ENCODE assay signal across 8 cellular contexts in the genomic region with DNA sequence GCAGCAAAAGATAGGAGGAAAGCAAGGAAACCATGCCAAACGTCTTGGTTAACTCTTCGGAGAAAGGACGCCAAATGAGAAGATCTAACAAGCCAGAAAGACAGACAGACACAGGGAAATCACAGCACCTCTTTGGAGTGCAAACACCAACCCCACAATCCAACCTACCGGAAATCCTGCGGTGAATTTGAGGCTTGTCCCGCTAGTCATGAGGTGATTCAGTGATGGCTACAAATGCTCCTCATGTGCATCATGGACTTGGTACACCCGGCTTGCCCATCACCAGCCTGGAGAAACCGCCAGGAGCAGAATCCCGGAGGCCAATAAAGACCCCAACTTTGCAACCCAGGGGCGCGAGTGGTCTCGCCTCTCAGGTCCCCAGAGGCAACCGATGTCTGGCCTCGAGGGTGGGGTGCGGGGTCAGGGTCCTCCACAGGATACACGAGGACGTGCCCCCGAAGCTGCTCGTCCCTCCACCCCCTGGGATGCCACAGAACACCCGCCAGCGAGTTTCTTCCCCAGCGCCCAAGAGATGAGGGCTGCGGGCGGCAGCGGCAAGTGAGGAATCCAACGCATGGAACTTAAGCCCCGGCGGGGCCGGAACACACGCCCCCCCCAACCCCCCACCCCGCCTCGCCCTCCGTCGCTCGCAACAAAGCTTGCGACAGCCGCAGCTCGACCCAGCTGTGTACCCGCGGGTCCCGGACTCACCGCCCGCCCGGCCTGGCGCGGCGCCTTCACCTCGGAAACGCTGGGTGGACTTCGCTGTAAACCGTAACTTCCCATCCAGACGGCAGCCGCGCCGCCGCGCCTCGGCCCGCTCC. TPM values are rescaled to one million over a fixed set of nuclear protein-coding genes. Genes with fewer than 3 reads are reported as not detected.
DNase-seq lines count a peak whose midpoint lies in the region; ATAC-seq, FAIRE-seq and TF ChIP-seq lines count a peak whose summit lies in the region.
"Not testable (repeated sequence)": the region's sequence is repeated elsewhere in the genome, so short reads cannot be mapped to it uniquely, and the experiment has no call there.

No MANE protein-coding gene starts in this region.

- H3K4me1 ChIP-seq in ascending aorta; thymus (ENCODE audit: control insufficient read depth, insufficient read depth, low read length): not testable (repeated sequence)

- DNase-seq in GM04503 (ENCODE audit: low read depth) (peak; percentile 9), H7 (peak; percentile 19), HTR-8/SVneo (ENCODE audit: insufficient read length, low spot score) (peak; percentile 4), T-helper 22 cell (ENCODE audit: low read depth) (peak; percentile 23)
- DNase-seq in ascending aorta (ENCODE audit: low spot score in 2 of 2); left cardiac atrium; omental fat pad (ENCODE audit: low spot score): not testable (repeated sequence)

- ATAC-seq in left cardiac atrium (peak; percentile 91 to 93), omental fat pad (ENCODE audit: low FRiP score) (peak; percentile 80)

- peaks cover 34% of the 10 kb centered on the region for H3K27me3 ChIP-seq in H7 (ENCODE audit: control insufficient read depth, insufficient read depth, low read length)
- not testable (repeated sequence) for H3K27me3 ChIP-seq in ascending aorta; thymus (ENCODE audit: control insufficient read depth, insufficient read depth)

- H3K9me3 ChIP-seq in ascending aorta; thymus (ENCODE audit: control insufficient read depth): not testable (repeated sequence)

- under 1% methylated on average over 41 of the region's 59 CpGs for WGBS in thymus

- not testable (repeated sequence) for TF ChIP-seq CTCF in ascending aorta (IDR thresholded peaks at IDR 0.05); omental fat pad (IDR thresholded peaks at IDR 0.05)

- H3K27ac ChIP-seq in ascending aorta, result peak overlapping the region in 1 of 2 donors; percentile 50
- H3K27ac ChIP-seq in thymus (ENCODE audit: low read depth), result not testable (repeated sequence)

- not testable (repeated sequence) for FAIRE-seq in HTR-8/SVneo (lab: Jason Lieb, UNC)

- H3K36me3 ChIP-seq in H7 (replicated peaks; ENCODE audit: control insufficient read depth, insufficient read depth, low read length); ascending aorta; thymus (ENCODE audit: control insufficient read depth, insufficient read depth): not testable (repeated sequence)

- H3K4me3 ChIP-seq in H7 (ENCODE audit: insufficient read depth, low read depth, low read length) (peak overlapping the region; percentile 54), ascending aorta (peak overlapping the region; percentile 59 to 85), thymus (ENCODE audit: low read length) (peak overlapping the region; percentile 43)

- intact Hi-C loops in ascending aorta (cut with DNase I); left cardiac atrium (cut with DNase I): not testable (repeated sequence)

RNA-seq across cellular contexts. Expression of a gene that starts 0.6 kb away (rescaled TPM):
- total RNA-seq in H7 (2014; rRNA removed; shearing (Covaris generic)), result 0.21 and 0.59 TPM in 2 replicates
- total RNA-seq in ascending aorta (2.0 TPM), left cardiac atrium (1 to 10 TPM; 1.3 to 1.5 TPM), omental fat pad (1 to 10 TPM; 2.2 to 4.9 (median 3.0) TPM)
- polyA plus RNA-seq in thymus, result 1.6 TPM
